In the genomic region with DNA sequence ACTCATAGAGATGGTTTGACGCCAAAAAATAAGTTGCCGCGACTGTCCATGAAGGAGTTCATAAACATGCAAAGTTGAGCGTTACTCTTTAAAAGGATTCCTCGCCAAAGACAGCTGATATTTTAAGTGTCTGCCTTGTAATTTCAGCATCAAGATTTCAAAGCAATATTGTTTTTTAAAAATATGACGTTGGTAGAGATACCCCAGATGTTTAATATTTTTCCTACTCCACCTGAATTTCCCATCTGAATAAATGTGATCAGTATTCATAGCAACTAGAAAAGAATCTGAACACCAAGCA, we compare ENCODE assay signal across 20 cellular contexts.
A peak's percentile ranks its signal among the peaks of the same experiment; 100 is the strongest.
DNase-seq lines count a peak whose midpoint lies in the region; ATAC-seq and TF ChIP-seq lines count a peak whose summit lies in the region.
"Had no signal": no experiment of that assay in that cellular context is flagged by ENCODE, and none has a peak within 500 bp of the region (broad histone marks: within the 10 kb centered on the region; RNA-seq: fewer than 3 reads in every experiment).

No MANE protein-coding gene starts in this region.

- CTCF ChIA-PET in CD8-positive, alpha-beta T cell (lab: Charles Lee): no interaction called here
- CTCF ChIA-PET in CD4-positive, alpha-beta memory T cell (lab: Charles Lee; ENCODE audit: partially characterized antibody): no interaction called here

- H3K4me3 Mint-ChIP-seq in chondrocyte (ENCODE audit: unreplicated experiment): no peak overlapping the region
- H3K4me3 Mint-ChIP-seq in CD8-positive, alpha-beta T cell: no peak overlapping the region
- no peak overlapping the region for H3K4me3 Mint-ChIP-seq in CD4-positive, alpha-beta memory T cell
- H3K4me3 Mint-ChIP-seq: HFFc6; naive thymus-derived CD8-positive, alpha-beta T cell; stimulated activated effector memory CD8-positive, alpha-beta T cell treated with anti-CD3 and anti-CD28 coated beads, Interleukin-12 subunit alpha, Interleukin-12 subunit beta, amount 100 ng/mL, for 72 hours; T-helper 17 cell had no signal

- peaks cover 5% of the 10 kb centered on the region for H3K27me3 Mint-ChIP-seq in chondrocyte (ENCODE audit: low read depth)
- no peaks in the 10 kb centered on the region for H3K27me3 Mint-ChIP-seq in CD8-positive, alpha-beta T cell (ENCODE audit: low read depth)
- H3K27me3 Mint-ChIP-seq in CD4-positive, alpha-beta memory T cell: no peaks in the 10 kb centered on the region
- H3K27me3 Mint-ChIP-seq: naive thymus-derived CD8-positive, alpha-beta T cell; T-helper 17 cell had no signal

- DNase-seq in chondrocyte (ENCODE audit: low spot score) (no peak), upper lobe of right lung (no peak)
- no peak for DNase-seq in CD8-positive, alpha-beta T cell
- DNase-seq in CD4-positive, alpha-beta memory T cell: no peak
- DNase-seq: activated CD8-positive, alpha-beta memory T cell treated with anti-CD3 and anti-CD28 coated beads, Interleukin-2, amount 50 U/mL, for 4 hours; activated effector memory CD4-positive, alpha-beta T cell treated with Interleukin-2 at 50 U/mL for 16 hours; gastrocnemius medialis; HFFc6; left colon; MG63; naive thymus-derived CD8-positive, alpha-beta T cell; T-helper 17 cell; WERI-Rb-1 had no signal

- H3K36me3 ChIP-seq in HUES64 (ENCODE audit: insufficient read depth, low read length) (no peaks in the 10 kb centered on the region), muscle layer of duodenum (ENCODE audit: control insufficient read depth in 1 of 2, insufficient read depth in 2 of 2, low read length in 2 of 2) (no peaks in the 10 kb centered on the region), upper lobe of right lung (no peaks in the 10 kb centered on the region)
- H3K36me3 ChIP-seq in CD8-positive, alpha-beta T cell (ENCODE audit: insufficient read depth, low read length): no peaks in the 10 kb centered on the region
- H3K36me3 ChIP-seq in CD4-positive, alpha-beta memory T cell (ENCODE audit: insufficient read depth, low read length): no peaks in the 10 kb centered on the region
- H3K36me3 ChIP-seq: gastrocnemius medialis, MG63, tibial nerve, WERI-Rb-1 had no signal

- 56% methylated on average over 6 of the region's 6 CpGs for WGBS in HUES64

- POLR2A ChIA-PET in CD8-positive, alpha-beta T cell (lab: Charles Lee): no interaction called here
- POLR2A ChIA-PET in CD4-positive, alpha-beta memory T cell (lab: Charles Lee; ENCODE audit: partially characterized antibody): no interaction called here

- H3K36me3 Mint-ChIP-seq in chondrocyte (ENCODE audit: low read depth): no peaks in the 10 kb centered on the region
- H3K36me3 Mint-ChIP-seq in CD8-positive, alpha-beta T cell: no peaks in the 10 kb centered on the region
- H3K36me3 Mint-ChIP-seq in CD4-positive, alpha-beta memory T cell: no peaks in the 10 kb centered on the region
- H3K36me3 Mint-ChIP-seq: naive thymus-derived CD8-positive, alpha-beta T cell; stimulated activated effector memory CD8-positive, alpha-beta T cell treated with anti-CD3 and anti-CD28 coated beads, Interleukin-12 subunit alpha, Interleukin-12 subunit beta, amount 100 ng/mL, for 72 hours had no signal

- TF ChIP-seq CTCF in chondrocyte (IDR thresholded peaks at IDR 0.05) (peak; percentile 7), upper lobe of right lung (IDR thresholded peaks at IDR 0.05) (no peak)
- TF ChIP-seq CTCF in CD8-positive, alpha-beta T cell (IDR thresholded peaks at IDR 0.05): no peak

- no peaks in the 10 kb centered on the region for H3K9me3 Mint-ChIP-seq in chondrocyte (ENCODE audit: low read depth)
- H3K9me3 Mint-ChIP-seq in CD8-positive, alpha-beta T cell: no peaks in the 10 kb centered on the region
- H3K9me3 Mint-ChIP-seq in CD4-positive, alpha-beta memory T cell: peaks cover 0 to 2% (median 0%) of the 10 kb centered on the region in 8 donors

- H3K27ac ChIP-seq in HUES64 (ENCODE audit: low read depth, low read length) (no peak overlapping the region), muscle layer of duodenum (ENCODE audit: low read length) (no peak overlapping the region), upper lobe of right lung (no peak overlapping the region)
- H3K27ac ChIP-seq in CD8-positive, alpha-beta T cell (ENCODE audit: low read depth, low read length): no peak overlapping the region
- H3K27ac ChIP-seq in CD4-positive, alpha-beta memory T cell (ENCODE audit: low read depth, low read length): no peak overlapping the region
- H3K27ac ChIP-seq: epithelial cell of prostate, gastrocnemius medialis, HL-60, tibial nerve, WERI-Rb-1 had no signal

- H3K9ac ChIP-seq in HUES64 (ENCODE audit: low read depth, low read length): 0 out of 2 replicates have a peak overlapping the region, but pooled peaks have one; percentile 43

- intact Hi-C loops in upper lobe of right lung (cut with DNase I): no loop called here
- intact Hi-C loops in CD8-positive, alpha-beta T cell (cut with DNase I, micrococcal nuclease): no loop called here
- intact Hi-C loops in CD4-positive, alpha-beta memory T cell (cut with micrococcal nuclease): no loop called here

- H3K27me3 ChIP-seq in HUES64 (ENCODE audit: insufficient read depth, low read length): no peaks in the 10 kb centered on the region
- no peaks in the 10 kb centered on the region for H3K27me3 ChIP-seq in muscle layer of duodenum (ENCODE audit: low read depth, low read length)
- no peaks in the 10 kb centered on the region for H3K27me3 ChIP-seq in upper lobe of right lung
- H3K27me3 ChIP-seq in CD8-positive, alpha-beta T cell (ENCODE audit: insufficient read depth, low read length): no peaks in the 10 kb centered on the region
- H3K27me3 ChIP-seq in CD4-positive, alpha-beta memory T cell (ENCODE audit: insufficient read depth, low read length): no peaks in the 10 kb centered on the region
- H3K27me3 ChIP-seq: MG63, tibial nerve had no signal

- H3K4me1 ChIP-seq in HUES64 (ENCODE audit: insufficient read depth, low read length) (peaks cover 20% of the 10 kb centered on the region), muscle layer of duodenum (ENCODE audit: control insufficient read depth in 1 of 2, insufficient read depth in 2 of 2, low read length in 2 of 2) (no peaks in the 10 kb centered on the region), upper lobe of right lung (no peaks in the 10 kb centered on the region)
- H3K4me1 ChIP-seq in CD8-positive, alpha-beta T cell (ENCODE audit: insufficient read depth, low read length): no peaks in the 10 kb centered on the region
- H3K4me1 ChIP-seq in CD4-positive, alpha-beta memory T cell (ENCODE audit: insufficient read depth, low read length): no peaks in the 10 kb centered on the region

- H3K4me3 ChIP-seq in HUES64 (ENCODE audit: low read length) (peak overlapping the region; percentile 63; the same call in 1 of the 2 replicates), muscle layer of duodenum (ENCODE audit: low read depth in 1 of 2, low read length in 2 of 2) (peak overlapping the region; percentile 60 to 73), upper lobe of right lung (peak overlapping the region; percentile 20)
- no peak overlapping the region for H3K4me3 ChIP-seq in CD8-positive, alpha-beta T cell (ENCODE audit: low read depth, low read length)
- no peak overlapping the region for H3K4me3 ChIP-seq in CD4-positive, alpha-beta memory T cell (ENCODE audit: low read length in 2 of 2)
- H3K4me3 ChIP-seq: gastrocnemius medialis, MG63 had no signal

- no peaks in the 10 kb centered on the region for H3K9me3 ChIP-seq in HUES64 (ENCODE audit: insufficient read depth, low read depth, low read length)
- no peaks in the 10 kb centered on the region for H3K9me3 ChIP-seq in muscle layer of duodenum (ENCODE audit: control insufficient read depth in 1 of 2, low read length in 2 of 2)
- H3K9me3 ChIP-seq in upper lobe of right lung: no peaks in the 10 kb centered on the region
- no peaks in the 10 kb centered on the region for H3K9me3 ChIP-seq in CD8-positive, alpha-beta T cell (ENCODE audit: low read length)
- H3K9me3 ChIP-seq in CD4-positive, alpha-beta memory T cell (ENCODE audit: control insufficient read depth in 1 of 2, low read length in 2 of 2): no peaks in the 10 kb centered on the region
- H3K9me3 ChIP-seq: gastrocnemius medialis, MG63, tibial nerve had no signal

- no peak for ATAC-seq in upper lobe of right lung
- ATAC-seq in CD8-positive, alpha-beta T cell: no peak
- ATAC-seq in HG03108 (IDR thresholded peaks at IDR 0.05; ENCODE audit: unreplicated experiment): no peak
- ATAC-seq: gastrocnemius medialis; naive thymus-derived CD8-positive, alpha-beta T cell; stimulated activated effector memory CD8-positive, alpha-beta T cell treated with anti-CD3 and anti-CD28 coated beads, Interleukin-12 subunit alpha, Interleukin-12 subunit beta, amount 100 ng/mL, for 72 hours; T-helper 17 cell had no signal

- no peaks in the 10 kb centered on the region for H3K4me1 Mint-ChIP-seq in chondrocyte (ENCODE audit: low read depth)
- H3K4me1 Mint-ChIP-seq in CD8-positive, alpha-beta T cell (ENCODE audit: low read depth): no peaks in the 10 kb centered on the region
- peaks cover 0 to 3% (median under 1%) of the 10 kb centered on the region in 4 donors for H3K4me1 Mint-ChIP-seq in CD4-positive, alpha-beta memory T cell
- H3K4me1 Mint-ChIP-seq: naive thymus-derived CD8-positive, alpha-beta T cell; stimulated activated effector memory CD8-positive, alpha-beta T cell treated with anti-CD3 and anti-CD28 coated beads, Interleukin-12 subunit alpha, Interleukin-12 subunit beta, amount 100 ng/mL, for 72 hours; T-helper 17 cell had no signal

- H3K27ac Mint-ChIP-seq in chondrocyte (ENCODE audit: unreplicated experiment): no peak overlapping the region
- H3K27ac Mint-ChIP-seq in CD8-positive, alpha-beta T cell: no peak overlapping the region
- no peak overlapping the region for H3K27ac Mint-ChIP-seq in CD4-positive, alpha-beta memory T cell
- H3K27ac Mint-ChIP-seq: HFFc6; naive thymus-derived CD8-positive, alpha-beta T cell; stimulated activated effector memory CD8-positive, alpha-beta T cell treated with anti-CD3 and anti-CD28 coated beads, Interleukin-12 subunit alpha, Interleukin-12 subunit beta, amount 100 ng/mL, for 72 hours; T-helper 17 cell had no signal

Comparison
In these comparisons a context has a peak if more than half of its experiments do, and no peak if none do; other contexts are left out.
1. H3K4me3 ChIP-seq: peak in HUES64 (single experiment), muscle layer of duodenum (2 of 2) and upper lobe of right lung (single experiment); none in CD8-positive, alpha-beta T cell (single experiment) and CD4-positive, alpha-beta memory T cell (0 of 2).